In genomic region chr20:48819813-48820648, GRCh38 we compare ENCODE assay signal across 11 cellular contexts. TPM values are rescaled to one million over a fixed set of nuclear protein-coding genes. Genes with fewer than 3 reads are reported as not detected.
DNase-seq lines count a peak whose midpoint lies in the region; ATAC-seq and TF ChIP-seq lines count a peak whose summit lies in the region.
"Had no signal": no experiment of that assay in that cellular context is flagged by ENCODE, and none has a peak within 500 bp of the region (broad histone marks: within the 10 kb centered on the region; RNA-seq: fewer than 3 reads in every experiment).

No MANE protein-coding gene starts in this region.

- peaks cover 100% of the 10 kb centered on the region for H3K4me1 Mint-ChIP-seq in activated CD8-positive, alpha-beta memory T cell treated with anti-CD3 and anti-CD28 coated beads, Interleukin-2, amount 10 ng/mL, durations not matched to agents 7 days and 5 days
- peaks cover 76% of the 10 kb centered on the region for H3K4me1 Mint-ChIP-seq in T-helper 2 cell treated with Interferon-gamma antibody and Interleukin-4, amounts not matched to agents 5 μg/mL and 100 μg/mL, for 36 hours (ENCODE audit: low read depth)
- H3K4me1 Mint-ChIP-seq in immature natural killer cell (no peaks in the 10 kb centered on the region), chondrocyte (ENCODE audit: low read depth) (peaks cover 9% of the 10 kb centered on the region)
- peaks cover 75 to 87% of the 10 kb centered on the region in 2 donors for H3K4me1 Mint-ChIP-seq in stimulated activated naive B cell treated with anti-CD40 and anti-IgM and Interleukin-4, amounts not matched to agents 10 μg/mL and 1 μg/mL and 100 μg/mL, for 72 hours

- no peaks in the 10 kb centered on the region for H3K9me3 ChIP-seq in esophagus squamous epithelium
- H3K9me3 ChIP-seq: colonic mucosa had no signal

- WGBS in esophagus squamous epithelium, 2 donors: 44 to 48% methylated on average over 9 to 12 of the region's 15 CpGs

- peaks cover 58% of the 10 kb centered on the region for H3K36me3 Mint-ChIP-seq in activated CD8-positive, alpha-beta memory T cell treated with anti-CD3 and anti-CD28 coated beads, Interleukin-2, amount 10 ng/mL, durations not matched to agents 7 days and 5 days
- peaks cover 28% of the 10 kb centered on the region for H3K36me3 Mint-ChIP-seq in T-helper 2 cell treated with Interferon-gamma antibody and Interleukin-4, amounts not matched to agents 5 μg/mL and 100 μg/mL, for 36 hours (ENCODE audit: low read depth)
- H3K36me3 Mint-ChIP-seq in immature natural killer cell (peaks cover 4 to 22% (median 15%) of the 10 kb centered on the region in 3 donors), chondrocyte (ENCODE audit: low read depth) (no peaks in the 10 kb centered on the region)
- H3K36me3 Mint-ChIP-seq in stimulated activated naive B cell treated with anti-CD40 and anti-IgM and Interleukin-4, amounts not matched to agents 10 μg/mL and 1 μg/mL and 100 μg/mL, for 72 hours: peaks cover 5 to 21% of the 10 kb centered on the region in 2 donors

- H3K27me3 Mint-ChIP-seq in activated CD8-positive, alpha-beta memory T cell treated with anti-CD3 and anti-CD28 coated beads, Interleukin-2, amount 10 ng/mL, durations not matched to agents 7 days and 5 days: no peaks in the 10 kb centered on the region
- peaks cover 4% of the 10 kb centered on the region for H3K27me3 Mint-ChIP-seq in T-helper 2 cell treated with Interferon-gamma antibody and Interleukin-4, amounts not matched to agents 5 μg/mL and 100 μg/mL, for 36 hours (ENCODE audit: low read depth)
- H3K27me3 Mint-ChIP-seq in immature natural killer cell (ENCODE audit: low read depth in 3 of 3) (peaks cover 0 to 13% (median 8%) of the 10 kb centered on the region in 3 donors), chondrocyte (ENCODE audit: low read depth) (peaks cover 3% of the 10 kb centered on the region)
- H3K27me3 Mint-ChIP-seq in stimulated activated naive B cell treated with anti-CD40 and anti-IgM and Interleukin-4, amounts not matched to agents 10 μg/mL and 1 μg/mL and 100 μg/mL, for 72 hours: no peaks in the 10 kb centered on the region

- TF ChIP-seq POLR2A in esophagus squamous epithelium (IDR thresholded peaks at IDR 0.05): no peak

- peak overlapping the region; percentile 54 for H3K4me3 Mint-ChIP-seq in activated CD8-positive, alpha-beta memory T cell treated with anti-CD3 and anti-CD28 coated beads, Interleukin-2, amount 10 ng/mL, durations not matched to agents 7 days and 5 days
- H3K4me3 Mint-ChIP-seq in T-helper 2 cell treated with Interferon-gamma antibody and Interleukin-4, amounts not matched to agents 5 μg/mL and 100 μg/mL, for 36 hours: peak overlapping the region; percentile 62
- H3K4me3 Mint-ChIP-seq in immature natural killer cell: peak overlapping the region; percentile 93 to 99 (median 98)
- H3K4me3 Mint-ChIP-seq in stimulated activated naive B cell treated with anti-CD40 and anti-IgM and Interleukin-4, amounts not matched to agents 10 μg/mL and 1 μg/mL and 100 μg/mL, for 72 hours: peak overlapping the region in 1 of 2 donors; percentile 21
- no peak overlapping the region for H3K4me3 Mint-ChIP-seq in chondrocyte (ENCODE audit: unreplicated experiment)

- peaks cover 0 to 76% (median 18%) of the 10 kb centered on the region in 3 donors for H3K4me1 ChIP-seq in esophagus squamous epithelium
- H3K4me1 ChIP-seq: colonic mucosa had no signal

- DNase-seq in activated CD8-positive, alpha-beta memory T cell treated with anti-CD3 and anti-CD28 coated beads, Interleukin-2, amount 10 ng/mL, durations not matched to agents 7 days and 5 days: no peak
- DNase-seq in activated CD8-positive, alpha-beta memory T cell treated with anti-CD3 and anti-CD28 coated beads, Interleukin-2, amount 50 U/mL, for 48 hours: no peak
- DNase-seq in T-helper 2 cell treated with Interferon-gamma antibody and Interleukin-4, amounts not matched to agents 5 μg/mL and 100 μg/mL, for 36 hours (ENCODE audit: low spot score): no peak
- DNase-seq in immature natural killer cell (no peak), esophagus squamous epithelium (lab: John Stamatoyannopoulos, UW) (no peak), chondrocyte (ENCODE audit: low spot score) (no peak)
- DNase-seq in stimulated activated naive B cell treated with anti-CD40 and anti-IgM and Interleukin-4, amounts not matched to agents 10 μg/mL and 1 μg/mL and 100 μg/mL, for 72 hours: no peak
- DNase-seq: colonic mucosa had no signal

- H3K4me3 ChIP-seq in esophagus squamous epithelium: no peak overlapping the region
- H3K4me3 ChIP-seq: colonic mucosa, smooth muscle cell had no signal

- H3K27ac Mint-ChIP-seq in activated CD8-positive, alpha-beta memory T cell treated with anti-CD3 and anti-CD28 coated beads, Interleukin-2, amount 10 ng/mL, durations not matched to agents 7 days and 5 days: peak overlapping the region; percentile 98
- H3K27ac Mint-ChIP-seq in T-helper 2 cell treated with Interferon-gamma antibody and Interleukin-4, amounts not matched to agents 5 μg/mL and 100 μg/mL, for 36 hours: peak overlapping the region; percentile 85
- H3K27ac Mint-ChIP-seq in immature natural killer cell (peak overlapping the region in 2 of 6 donors; percentile 94 to 99), chondrocyte (ENCODE audit: unreplicated experiment) (no peak overlapping the region)
- peak overlapping the region; percentile 81 for H3K27ac Mint-ChIP-seq in stimulated activated naive B cell treated with anti-CD40 and anti-IgM and Interleukin-4, amounts not matched to agents 10 μg/mL and 1 μg/mL and 100 μg/mL, for 72 hours

- H3K9me3 Mint-ChIP-seq in activated CD8-positive, alpha-beta memory T cell treated with anti-CD3 and anti-CD28 coated beads, Interleukin-2, amount 10 ng/mL, durations not matched to agents 7 days and 5 days (ENCODE audit: low read depth): no peaks in the 10 kb centered on the region
- no peaks in the 10 kb centered on the region for H3K9me3 Mint-ChIP-seq in T-helper 2 cell treated with Interferon-gamma antibody and Interleukin-4, amounts not matched to agents 5 μg/mL and 100 μg/mL, for 36 hours
- H3K9me3 Mint-ChIP-seq in immature natural killer cell (no peaks in the 10 kb centered on the region), chondrocyte (ENCODE audit: low read depth) (no peaks in the 10 kb centered on the region)
- no peaks in the 10 kb centered on the region for H3K9me3 Mint-ChIP-seq in stimulated activated naive B cell treated with anti-CD40 and anti-IgM and Interleukin-4, amounts not matched to agents 10 μg/mL and 1 μg/mL and 100 μg/mL, for 72 hours

- CTCF ChIA-PET in activated CD8-positive, alpha-beta memory T cell treated with anti-CD3 and anti-CD28 coated beads, Interleukin-2, amount 10 ng/mL, durations not matched to agents 7 days and 5 days (lab: Charles Lee): no interaction called here

- TF ChIP-seq CTCF in esophagus squamous epithelium (IDR thresholded peaks at IDR 0.05) (no peak), chondrocyte (IDR thresholded peaks at IDR 0.05) (no peak)

- H3K27ac ChIP-seq in esophagus squamous epithelium: peak overlapping the region in 2 of 4 donors; percentile 39 to 42
- H3K27ac ChIP-seq: colonic mucosa, RWPE1 had no signal

- intact Hi-C loops in esophagus squamous epithelium (cut with DNase I): no loop called here

- no peak for ATAC-seq in activated CD8-positive, alpha-beta memory T cell treated with anti-CD3 and anti-CD28 coated beads, Interleukin-2, amount 10 ng/mL, durations not matched to agents 7 days and 5 days
- no peak for ATAC-seq in stimulated activated naive B cell treated with anti-CD40 and anti-IgM and Interleukin-4, amounts not matched to agents 10 μg/mL and 1 μg/mL and 100 μg/mL, for 72 hours (replicated peaks)
- ATAC-seq in HG03095 (IDR thresholded peaks at IDR 0.05; ENCODE audit: unreplicated experiment): no peak

- H3K27me3 ChIP-seq in esophagus squamous epithelium: peaks cover 0 to 55% (median 0%) of the 10 kb centered on the region in 4 donors
- H3K27me3 ChIP-seq: colonic mucosa had no signal

- H3K36me3 ChIP-seq in esophagus squamous epithelium: no peaks in the 10 kb centered on the region
- H3K36me3 ChIP-seq: colonic mucosa had no signal

RNA-seq across cellular contexts. Expression of gene PREX1, which starts 7.8 kb away (rescaled TPM):
- 100 to 1,000 TPM; 130 to 156 TPM for total RNA-seq in activated CD8-positive, alpha-beta memory T cell treated with anti-CD3 and anti-CD28 coated beads, Interleukin-2, amount 10 ng/mL, durations not matched to agents 7 days and 5 days
- 10 to 100 TPM; 30.5 to 94.3 (median 54.9) TPM for polyA plus RNA-seq in immature natural killer cell
- total RNA-seq in esophagus squamous epithelium (10 to 100 TPM in 2 of 4 donors, 1 to 10 TPM in 2; 4.9 to 25.9 (median 8.9) TPM), chondrocyte (3.0 to 5.0 TPM (median 3.3 TPM) in 3 replicates)

Comparison
In these comparisons a context has a peak if more than half of its experiments do, and no peak if none do; other contexts are left out.
1. RNA of gene PREX1, which starts 7.8 kb away (total RNA-seq): 130 to 156 TPM in activated CD8-positive, alpha-beta memory T cell treated with anti-CD3 and anti-CD28 coated beads, Interleukin-2, amount 10 ng/mL, durations not matched to agents 7 days and 5 days; 4.9 to 25.9 TPM in esophagus squamous epithelium and 3.0 to 5.0 TPM in chondrocyte; every median in the first group is over 4 times any median in the second.